13 cellular contexts compared by ENCODE assay signal in the genomic region with DNA sequence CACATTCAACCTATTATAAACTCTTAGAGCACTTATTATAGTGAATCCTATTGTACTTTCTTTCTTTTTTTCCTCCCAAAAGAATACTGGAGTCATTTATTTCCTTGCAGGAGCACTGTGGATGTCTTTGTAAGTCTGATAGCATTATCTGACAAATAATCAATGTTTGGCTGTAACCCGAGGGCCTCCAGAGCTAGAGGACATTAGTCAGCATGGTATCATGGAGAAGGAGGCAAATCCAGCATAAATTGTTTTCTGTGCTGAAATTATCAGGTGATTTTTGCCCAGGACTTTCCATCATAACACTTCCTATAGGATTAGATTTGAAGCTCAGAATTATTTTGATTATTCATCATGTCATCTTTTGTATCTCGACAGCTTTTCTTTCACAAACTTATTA.
DNase-seq lines count a peak whose midpoint lies in the region; ATAC-seq and TF ChIP-seq lines count a peak whose summit lies in the region.
"Had no signal": no experiment of that assay in that cellular context is flagged by ENCODE, and none has a peak within 500 bp of the region (broad histone marks: within the 10 kb centered on the region; RNA-seq: fewer than 3 reads in every experiment).

No MANE protein-coding gene starts in this region.

- CTCF ChIA-PET in PC-3 (lab: Charles Lee) = no interaction called here

- BruUV-seq in PC-3 (replicated peaks; lab: Mats Ljungman, UMichigan) = no TSS peak

- H3K9ac ChIP-seq in PC-3 (ENCODE audit: low read length) = no peak overlapping the region
- H3K9ac ChIP-seq: GM23248 had no signal

- no peak overlapping the region for H2AFZ ChIP-seq in PC-3 (ENCODE audit: low read length)
- H2AFZ ChIP-seq: GM23248 had no signal

- H3K27ac ChIP-seq in PC-3 (ENCODE audit: low read length) = no peak overlapping the region
- H3K27ac ChIP-seq: A549, GM23248 had no signal

- no peaks in the 10 kb centered on the region for H3K9me3 ChIP-seq in PC-3 (ENCODE audit: low read length)
- H3K9me3 ChIP-seq: A549 had no signal

- intact Hi-C loops in PC-3 (cut with micrococcal nuclease) = no loop called here

- peaks cover 4% of the 10 kb centered on the region; the same call in 1 of the 2 replicates for H3K4me1 ChIP-seq in PC-3 (ENCODE audit: insufficient read depth, low read length)

- H3F3A ChIP-seq in PC-3 (ENCODE audit: low read length, unreplicated experiment) = no peaks in the 10 kb centered on the region

- ATAC-seq in PC-3 = no peak
- ATAC-seq in GM19035 (IDR thresholded peaks at IDR 0.05; ENCODE audit: unreplicated experiment) = no peak
- ATAC-seq in GM21737 (IDR thresholded peaks at IDR 0.05; ENCODE audit: unreplicated experiment) = no peak
- ATAC-seq: A549, HCT116, HepG2 had no signal

- POLR2A ChIA-PET in PC-3 (lab: Charles Lee; ENCODE audit: unreplicated experiment) = no interaction called here

- H3K36me3 ChIP-seq in PC-3 (ENCODE audit: low read depth, low read length) = no peaks in the 10 kb centered on the region

- TF ChIP-seq CTCF in PC-3 (conservative IDR thresholded peaks at IDR 0.05; ENCODE audit: low read depth, low read length) = no peak

- no peaks in the 10 kb centered on the region for H3K79me2 ChIP-seq in PC-3 (ENCODE audit: low read length)

- peak; percentile 8 for DNase-seq in COLO829 (ENCODE audit: low spot score)
- peak; percentile 22 for DNase-seq in PC-3
- peak; percentile 27 for DNase-seq in globus pallidus (ENCODE audit: low spot score)
- DNase-seq in superior temporal gyrus (ENCODE audit: extremely low spot score) = peak; percentile 29
- no peak for DNase-seq in NCI-H1105 treated with DMSO at 0.1 percent for 48 hours (lab: John Stamatoyannopoulos, UW)
- DNase-seq: CD8-positive, alpha-beta memory T cell; DMS53; GM23248 had no signal

- no peaks in the 10 kb centered on the region for H3K9me2 ChIP-seq in PC-3 (replicated peaks; ENCODE audit: low read length)

- H3K4me2 ChIP-seq in PC-3 (ENCODE audit: low read length) = no peak overlapping the region
- H3K4me2 ChIP-seq: A549 had no signal

- no peaks in the 10 kb centered on the region for H3K27me3 ChIP-seq in PC-3 (ENCODE audit: low read length)

- H3K4me3 ChIP-seq in PC-3 (ENCODE audit: low read length) = no peak overlapping the region
- H3K4me3 ChIP-seq: A549, GM23248 had no signal

- no peaks in the 10 kb centered on the region for H4K20me1 ChIP-seq in PC-3 (ENCODE audit: low read length)
